Comparison of ENCODE assay signal across 16 cellular contexts in the genomic region with DNA sequence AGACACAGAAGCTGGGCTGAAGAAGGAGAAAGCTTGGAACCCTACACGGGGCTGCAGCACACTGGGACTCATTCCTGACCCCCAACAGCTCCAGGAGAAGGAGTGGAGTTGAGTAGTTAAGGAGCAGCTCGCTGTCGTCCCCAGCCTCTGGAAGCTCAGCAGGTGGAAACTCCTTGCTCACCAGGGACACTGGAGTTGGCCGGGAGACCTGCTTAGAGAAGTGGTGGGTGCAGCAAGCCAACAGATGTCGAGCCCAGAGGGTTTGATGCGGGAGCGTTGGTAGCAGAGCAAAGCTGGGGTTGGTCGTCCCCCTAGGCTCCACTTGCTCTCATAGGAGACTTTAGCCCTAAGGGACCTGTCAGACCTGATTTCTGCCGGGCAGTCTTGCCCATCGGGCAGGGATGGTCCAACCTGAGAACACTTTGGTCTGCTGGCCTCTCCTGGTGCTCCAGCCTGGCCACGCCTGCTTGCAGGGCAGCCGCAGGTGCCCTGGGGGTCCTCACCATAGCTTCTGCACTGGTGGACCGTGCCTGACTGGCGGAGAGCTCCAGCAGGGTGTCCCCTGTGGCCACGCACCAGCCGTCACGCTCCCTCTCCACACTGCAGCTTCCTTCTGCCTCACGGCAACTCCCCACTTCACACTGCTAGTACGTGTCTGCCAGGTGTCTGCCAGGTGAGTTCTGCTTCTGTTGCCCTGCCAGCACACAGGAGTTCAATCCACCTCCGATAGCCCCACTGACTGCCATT.
DNase-seq lines count a peak whose midpoint lies in the region; ATAC-seq, FAIRE-seq and TF ChIP-seq lines count a peak whose summit lies in the region.
"Had no signal": no experiment of that assay in that cellular context is flagged by ENCODE, and none has a peak within 500 bp of the region (broad histone marks: within the 10 kb centered on the region; RNA-seq: fewer than 3 reads in every experiment).

No MANE protein-coding gene starts in this region.

- no peaks in the 10 kb centered on the region for H3K27me3 Mint-ChIP-seq in activated T-cell treated with anti-CD3 and anti-CD28 coated beads, Interleukin-2, amount 50 U/mL, for 4 hours (ENCODE audit: low read depth)

- WGBS in heart left ventricle, 4 donors: 82 to 91% (median 89%) methylated on average over 10 to 20 of the region's 20 CpGs
- 77 to 97% methylated on average over 12 to 20 of the region's 20 CpGs for WGBS in body of pancreas, 2 donors
- 66 to 82% methylated on average over 20 of the region's 20 CpGs for WGBS in pancreas, 2 donors

- ATAC-seq in heart left ventricle (no peak), body of pancreas (peak; percentile 56), pancreas (peak; percentile 17 to 54 (median 36)), GM21390 (IDR thresholded peaks at IDR 0.05; ENCODE audit: unreplicated experiment) (no peak), GM21515 (IDR thresholded peaks at IDR 0.05; ENCODE audit: unreplicated experiment) (no peak)
- ATAC-seq in activated T-cell treated with anti-CD3 and anti-CD28 coated beads, Interleukin-2, amount 50 U/mL, for 4 hours: no peak

- H3K9me3 Mint-ChIP-seq in activated T-cell treated with anti-CD3 and anti-CD28 coated beads, Interleukin-2, amount 50 U/mL, for 4 hours: peaks cover 3% of the 10 kb centered on the region

- H3K36me3 Mint-ChIP-seq in activated T-cell treated with anti-CD3 and anti-CD28 coated beads, Interleukin-2, amount 50 U/mL, for 4 hours (ENCODE audit: insufficient read depth): no peaks in the 10 kb centered on the region

- no peak overlapping the region for H3K4me3 Mint-ChIP-seq in activated T-cell treated with anti-CD3 and anti-CD28 coated beads, Interleukin-2, amount 50 U/mL, for 4 hours

- intact Hi-C loops in cardiac septum (cut with DNase I): no loop called here
- intact Hi-C loops in heart left ventricle (cut with DNase I): no loop called here
- intact Hi-C loops in body of pancreas (cut with DNase I): no loop called here
- intact Hi-C loops in pancreas (cut with DNase I): no loop called here

- no peaks in the 10 kb centered on the region for H3K4me1 ChIP-seq in heart left ventricle
- H3K4me1 ChIP-seq in body of pancreas: peaks cover 12% of the 10 kb centered on the region
- H3K4me1 ChIP-seq in pancreas: no peaks in the 10 kb centered on the region

- H3K9me3 ChIP-seq in heart left ventricle: no peaks in the 10 kb centered on the region
- H3K9me3 ChIP-seq in body of pancreas: no peaks in the 10 kb centered on the region
- H3K9me3 ChIP-seq in pancreas: no peaks in the 10 kb centered on the region

- H3K27me3 ChIP-seq in heart left ventricle: no peaks in the 10 kb centered on the region
- H3K27me3 ChIP-seq in body of pancreas: no peaks in the 10 kb centered on the region
- no peaks in the 10 kb centered on the region for H3K27me3 ChIP-seq in pancreas

- TF ChIP-seq CTCF in heart left ventricle (IDR thresholded peaks at IDR 0.05): no peak
- TF ChIP-seq CTCF in body of pancreas (IDR thresholded peaks at IDR 0.05): no peak
- TF ChIP-seq CTCF in pancreas (IDR thresholded peaks at IDR 0.05): no peak

- DNase-seq in cardiac septum (ENCODE audit: low spot score) (peak; percentile 67), heart left ventricle (no peak), body of pancreas (peak in 1 of 4 donors; percentile 20), pancreas (peak in 3 of 6 donors; percentile 12 to 63 (median 57))
- no peak for DNase-seq in activated T-cell treated with anti-CD3 and anti-CD28 coated beads, Interleukin-2, amount 50 U/mL, for 4 hours
- DNase-seq: AML-193, Calu3, H7, MG63, NCI-H2081, NCI-H226, SIG-M5, SW 1271 had no signal

- H3K4me1 Mint-ChIP-seq in activated T-cell treated with anti-CD3 and anti-CD28 coated beads, Interleukin-2, amount 50 U/mL, for 4 hours (ENCODE audit: low read depth): no peaks in the 10 kb centered on the region

- H3K4me3 ChIP-seq in heart left ventricle (no peak overlapping the region), body of pancreas (no peak overlapping the region), pancreas (no peak overlapping the region)
- H3K4me3 ChIP-seq: MG63 had no signal

- no peak overlapping the region for H3K27ac ChIP-seq in heart left ventricle
- H3K27ac ChIP-seq in body of pancreas: peak overlapping the region in 2 of 4 donors; percentile 28 to 52
- no peak overlapping the region for H3K27ac ChIP-seq in pancreas

- TF ChIP-seq POLR2A in heart left ventricle (IDR thresholded peaks at IDR 0.05) (no peak), body of pancreas (IDR thresholded peaks at IDR 0.05) (no peak)

- FAIRE-seq in pancreas (lab: Jason Lieb, UNC): no peak
- FAIRE-seq: RCC 7860 had no signal

- H3K36me3 ChIP-seq in heart left ventricle (no peaks in the 10 kb centered on the region), body of pancreas (replicated peaks in 1 of 2; ENCODE audit: insufficient read depth in 1 of 2, low read depth in 2 of 2) (no peaks in the 10 kb centered on the region), pancreas (no peaks in the 10 kb centered on the region)
- H3K36me3 ChIP-seq: MG63 had no signal

Comparison
In these comparisons a context has a peak if more than half of its experiments do, and no peak if none do; other contexts are left out.
1. ATAC-seq: peak in body of pancreas (single experiment) and pancreas (4 of 4); none in heart left ventricle (0 of 4), GM21390 (single experiment), GM21515 (single experiment) and activated T-cell treated with anti-CD3 and anti-CD28 coated beads, Interleukin-2, amount 50 U/mL, for 4 hours (0 of 2).